ENCODE assay signal across 9 cellular contexts in the genomic region with DNA sequence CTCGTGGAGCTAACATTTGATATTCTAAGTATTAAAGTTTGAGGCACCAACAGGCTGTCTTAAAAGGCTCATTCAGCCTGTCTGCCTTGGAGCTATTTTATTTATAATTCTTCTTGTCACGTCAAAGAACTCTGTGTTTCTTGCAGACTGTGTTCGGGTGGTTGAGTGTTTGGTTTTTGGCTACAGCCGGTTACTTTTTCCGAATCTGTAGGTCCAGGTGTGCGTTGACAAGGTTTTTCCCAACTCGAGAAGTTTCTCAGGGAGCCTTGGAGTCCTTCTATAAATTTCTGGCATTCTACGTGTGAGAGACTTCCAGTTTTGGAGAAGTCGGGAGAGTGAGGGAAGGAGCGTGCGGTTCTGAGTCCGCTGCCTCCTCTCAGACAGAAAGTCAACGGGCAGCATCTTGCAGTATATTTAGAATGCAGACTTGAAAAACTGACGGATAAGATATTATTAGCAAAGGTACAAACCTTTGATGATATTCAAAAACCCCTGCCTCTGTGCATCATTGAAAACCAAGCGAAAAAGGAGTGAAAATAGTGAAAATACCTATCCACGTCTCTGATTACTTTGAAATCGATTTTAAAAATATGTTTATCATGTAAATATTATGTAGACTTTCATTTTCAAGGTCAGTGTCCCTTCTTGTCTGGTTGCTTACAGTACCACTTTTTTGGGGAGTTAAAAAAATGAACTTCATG.
A peak's percentile ranks its signal among the peaks of the same experiment; 100 is the strongest.
DNase-seq lines count a peak whose midpoint lies in the region; ATAC-seq, FAIRE-seq and TF ChIP-seq lines count a peak whose summit lies in the region.
"Had no signal": no experiment of that assay in that cellular context is flagged by ENCODE, and none has a peak within 500 bp of the region (broad histone marks: within the 10 kb centered on the region; RNA-seq: fewer than 3 reads in every experiment).

No MANE protein-coding gene starts in this region.

- H3K9me3 ChIP-seq in A549 (no peaks in the 10 kb centered on the region), endocrine pancreas (ENCODE audit: control insufficient read depth, low read length) (no peaks in the 10 kb centered on the region)

- peak overlapping the region; percentile 77 to 100 for H3K27ac ChIP-seq in A549

- CTCF ChIA-PET in A549 (lab: Yijun Ruan, JAX) = interaction anchor here (0.9 to 1.2 kb wide), 4 partner anchors 10 to 59 kb away, joined by 3 to 4 read pairs (median 3); no protein-coding TSS in a partner anchor

- TF ChIP-seq RAD21 in A549 (conservative IDR thresholded peaks at IDR 0.05 in 1 of 2, IDR thresholded peaks at IDR 0.05 in 1 of 2) = no peak

- H3K27me3 ChIP-seq in endocrine pancreas (ENCODE audit: control insufficient read depth, insufficient read depth, low read length) = no peaks in the 10 kb centered on the region

- no peak for FAIRE-seq in A549 (lab: Jason Lieb, UNC)

- no peak for DNase-seq in A549 (ENCODE audit: low read depth in 1 of 2, low spot score in 1 of 2)
- peak; percentile 63 for DNase-seq in LHCN-M2 (ENCODE audit: low read depth)
- peak; percentile 73 for DNase-seq in myocyte (ENCODE audit: low read depth)
- DNase-seq in SW 1271 (lab: John Stamatoyannopoulos, UW) = no peak
- DNase-seq in medulla oblongata (ENCODE audit: extremely low spot score) = no peak
- no peak for DNase-seq in NCI-H1930 (lab: John Stamatoyannopoulos, UW)
- DNase-seq: activated naive CD4-positive, alpha-beta T cell treated with anti-CD3 and anti-CD28 coated beads, Interleukin-2, amount 10 ng/mL, durations not matched to agents 7 days and 5 days had no signal

- peak overlapping the region; percentile 32 for H3K4me3 ChIP-seq in A549
- peak overlapping the region; percentile 55 for H3K4me3 ChIP-seq in endocrine pancreas (ENCODE audit: control insufficient read depth, insufficient read depth, low read length)

- ATAC-seq in A549 (no peak), HG03196 (IDR thresholded peaks at IDR 0.05; ENCODE audit: unreplicated experiment) (no peak)

- no peaks in the 10 kb centered on the region for H3K36me3 ChIP-seq in endocrine pancreas (ENCODE audit: control insufficient read depth, insufficient read depth, low read length)

- TF ChIP-seq CTCF in A549 (IDR thresholded peaks at IDR 0.05) = no peak

- POLR2A ChIA-PET in A549 (lab: Yijun Ruan, JAX) = no interaction called here

- TF ChIP-seq EP300 in A549 (IDR thresholded peaks at IDR 0.05) = no peak

- peak overlapping the region; percentile 96 for H3K4me2 ChIP-seq in A549

- H3K4me1 ChIP-seq in A549 (peaks cover 20% of the 10 kb centered on the region), endocrine pancreas (ENCODE audit: control insufficient read depth, insufficient read depth, low read length) (peaks cover 4% of the 10 kb centered on the region)

- 23% methylated on average over 17 of the region's 17 CpGs for WGBS in A549 (ENCODE audit: missing lambda C conversion rate)

- no peak for TF ChIP-seq POLR2A in A549 (IDR thresholded peaks at IDR 0.05; ENCODE audit: low read length)

- no peak overlapping the region for H3K9ac ChIP-seq in endocrine pancreas (ENCODE audit: control insufficient read depth, insufficient read depth, low read length)

TF ChIP-seq in A549, 52 proteins besides CTCF, POLR2A, EP300 and RAD21:
- TF ChIP-seq, protein P1, sequence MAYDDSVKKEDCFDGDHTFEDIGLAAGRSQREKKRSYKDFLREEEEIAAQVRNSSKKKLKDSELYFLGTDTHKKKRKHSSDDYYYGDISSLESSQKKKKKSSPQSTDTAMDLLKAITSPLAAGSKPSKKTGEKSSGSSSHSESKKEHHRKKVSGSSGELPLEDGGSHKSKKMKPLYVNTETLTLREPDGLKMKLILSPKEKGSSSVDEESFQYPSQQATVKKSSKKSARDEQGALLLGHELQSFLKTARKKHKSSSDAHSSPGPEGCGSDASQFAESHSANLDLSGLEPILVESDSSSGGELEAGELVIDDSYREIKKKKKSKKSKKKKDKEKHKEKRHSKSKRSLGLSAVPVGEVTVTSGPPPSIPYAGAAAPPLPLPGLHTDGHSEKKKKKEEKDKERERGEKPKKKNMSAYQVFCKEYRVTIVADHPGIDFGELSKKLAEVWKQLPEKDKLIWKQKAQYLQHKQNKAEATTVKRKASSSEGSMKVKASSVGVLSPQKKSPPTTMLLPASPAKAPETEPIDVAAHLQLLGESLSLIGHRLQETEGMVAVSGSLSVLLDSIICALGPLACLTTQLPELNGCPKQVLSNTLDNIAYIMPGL (CRISPR knock-in tag; IDR thresholded peaks at IDR 0.05; ENCODE audit: borderline replicate concordance) = no peak
- no peak for TF ChIP-seq HOXB5 (CRISPR knock-in tag; IDR thresholded peaks at IDR 0.05)
- TF ChIP-seq JUN (IDR thresholded peaks at IDR 0.05) = no peak
- TF ChIP-seq BHLHE40 (IDR thresholded peaks at IDR 0.05; ENCODE audit: low read depth, low read length) = no peak
- TF ChIP-seq CEBPB (IDR thresholded peaks at IDR 0.05) = no peak
- no peak for TF ChIP-seq BCL3 (IDR thresholded peaks at IDR 0.05)
- no peak for TF ChIP-seq FOXS1 (CRISPR knock-in tag; IDR thresholded peaks at IDR 0.05)
- no peak for TF ChIP-seq GATA3 (IDR thresholded peaks at IDR 0.05; ENCODE audit: borderline replicate concordance)
- no peak for TF ChIP-seq USF2 (IDR thresholded peaks at IDR 0.05)
- TF ChIP-seq FOSL2 (IDR thresholded peaks at IDR 0.05) = no peak
- TF ChIP-seq FOSL2 (CRISPR knock-in tag; IDR thresholded peaks at IDR 0.05) = no peak
- TF ChIP-seq PHF8 (IDR thresholded peaks at IDR 0.05; ENCODE audit: borderline replicate concordance, low read depth) = no peak
- no peak for TF ChIP-seq ZSCAN20 (CRISPR knock-in tag; IDR thresholded peaks at IDR 0.05)

Comparison
In these comparisons a context has a peak if more than half of its experiments do, and no peak if none do; other contexts are left out.
1. DNase-seq: peak in LHCN-M2 (single experiment) and myocyte (single experiment); none in A549 (0 of 2), SW 1271 (0 of 2), medulla oblongata (single experiment) and NCI-H1930 (0 of 2).